In the genomic region with DNA sequence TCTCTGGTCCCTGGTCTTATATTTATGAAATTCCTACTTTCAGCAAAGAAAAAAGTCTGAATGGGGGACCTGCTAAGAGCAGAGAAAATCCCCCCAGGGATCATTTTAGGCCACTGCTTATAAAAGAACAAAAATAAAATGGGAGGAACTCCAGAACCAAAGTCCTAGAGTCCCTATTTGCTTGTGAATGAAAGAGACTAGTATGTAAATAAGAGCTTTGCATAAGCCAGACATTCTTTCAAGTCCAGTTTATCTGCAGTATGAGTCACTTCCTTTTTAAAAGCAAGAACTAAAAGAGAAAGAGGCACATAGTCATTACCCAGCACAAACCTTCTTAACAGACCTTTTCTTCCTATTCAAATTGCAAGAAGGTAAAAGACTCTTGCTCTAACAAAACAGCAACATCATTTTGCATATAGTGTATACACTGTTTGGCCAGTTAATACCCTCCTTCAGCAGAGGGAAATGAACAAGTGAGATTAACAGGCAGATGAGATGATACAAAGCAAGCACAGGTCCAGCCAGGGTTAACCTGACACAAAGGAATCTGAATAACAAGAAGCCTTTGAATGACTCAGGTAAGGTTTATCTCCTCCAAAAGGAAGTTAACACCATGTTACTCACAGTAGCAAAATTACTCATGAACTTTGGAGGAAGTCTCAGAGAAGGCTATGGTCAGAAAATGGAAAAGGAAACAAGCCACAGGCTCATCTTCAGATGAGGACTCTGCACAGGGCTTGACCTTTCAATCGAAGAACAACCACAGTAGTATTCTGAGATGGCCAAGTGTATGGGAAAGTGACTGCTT, we compare ENCODE assay signal across 1 cellular context.
A peak's percentile ranks its signal among the peaks of the same experiment; 100 is the strongest.
TF ChIP-seq lines count a peak whose summit lies in the region.

No MANE protein-coding gene starts in this region.

TF ChIP-seq in HepG2, 621 proteins besides CTCF, POLR2A, EP300 and RAD21 (continued from another document):
- TF ChIP-seq PAXIP1 (CRISPR knock-in tag; conservative IDR thresholded peaks at IDR 0.05) (peak; percentile 95), FOSL1 (CRISPR knock-in tag; IDR thresholded peaks at IDR 0.05; ENCODE audit: borderline replicate concordance) (peak; percentile 99)
